ENCODE assay signal across 8 cellular contexts in the genomic region with DNA sequence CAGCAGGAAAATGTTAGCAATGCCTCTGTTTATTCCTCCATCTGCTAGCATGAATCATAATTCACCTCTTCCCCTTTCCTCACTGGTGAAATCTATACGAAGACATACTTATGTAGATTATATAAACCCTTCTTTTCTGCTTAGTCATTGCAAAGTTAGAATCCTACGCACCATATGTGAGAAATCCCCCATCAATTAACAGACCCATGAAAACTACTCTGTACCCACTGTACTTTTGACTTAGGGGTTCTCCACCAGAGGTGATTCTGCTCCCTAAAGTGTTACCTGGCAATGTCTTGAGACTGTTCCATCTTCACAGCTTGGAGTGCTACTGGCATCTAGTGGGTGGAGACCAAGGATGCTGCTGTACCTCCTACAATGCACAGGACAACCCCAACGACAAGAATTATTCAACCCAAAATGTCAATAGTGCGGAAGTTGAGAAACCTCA. TPM values are rescaled to one million over a fixed set of nuclear protein-coding genes. Genes with fewer than 3 reads are reported as not detected.
A peak's percentile ranks its signal among the peaks of the same experiment; 100 is the strongest.
DNase-seq lines count a peak whose midpoint lies in the region; ATAC-seq, FAIRE-seq and TF ChIP-seq lines count a peak whose summit lies in the region.
"Had no signal": no experiment of that assay in that cellular context is flagged by ENCODE, and none has a peak within 500 bp of the region (broad histone marks: within the 10 kb centered on the region; RNA-seq: fewer than 3 reads in every experiment).

No MANE protein-coding gene starts in this region.

- DNase-seq in ELR (ENCODE audit: low read depth) (peak; percentile 80), MG63 (peak; percentile 10), K562 (ENCODE audit: extremely low read depth in 1 of 4, low spot score in 3 of 4) (no peak), non-pigmented ciliary epithelial cell (ENCODE audit: low read depth) (peak; percentile 73)
- DNase-seq in activated CD4-positive, alpha-beta memory T cell treated with anti-CD3 and anti-CD28 coated beads for 36 hours, result no peak

- H3K27me3 ChIP-seq in MG63, result no peaks in the 10 kb centered on the region
- no peaks in the 10 kb centered on the region for H3K27me3 ChIP-seq in K562 (ENCODE audit: control insufficient read depth in 2 of 2, insufficient read depth in 2 of 2, low read length in 2 of 2)
- H3K27me3 ChIP-seq: ascending aorta had no signal

- TF ChIP-seq EP300 in K562 (IDR thresholded peaks at IDR 0.05; ENCODE audit: low read length), result no peak

- FAIRE-seq in K562 (lab: Jason Lieb, UNC), result no peak

- WGBS in K562 (ENCODE audit: insufficient coverage, low coverage, missing lambda C conversion rate), result 1% methylated on average over 4 of the region's 4 CpGs

- no peak overlapping the region for H3K27ac Mint-ChIP-seq in activated CD4-positive, alpha-beta memory T cell treated with anti-CD3 and anti-CD28 coated beads for 36 hours

- H3K9me3 Mint-ChIP-seq in activated CD4-positive, alpha-beta memory T cell treated with anti-CD3 and anti-CD28 coated beads for 36 hours, result peaks cover 1% of the 10 kb centered on the region

- H3K9me1 ChIP-seq in K562 (ENCODE audit: control insufficient read depth, insufficient read depth, low read length), result no peaks in the 10 kb centered on the region

- no peak overlapping the region for H3K27ac ChIP-seq in K562 (ENCODE audit: extremely low read depth, low read depth, low read length)
- H3K27ac ChIP-seq: ascending aorta had no signal

- CTCF ChIA-PET in K562 (lab: Yijun Ruan, JAX; ENCODE audit: low intra/inter-chr PET ratio), result no interaction called here
- CTCF ChIA-PET in activated CD4-positive, alpha-beta memory T cell treated with anti-CD3 and anti-CD28 coated beads for 36 hours (lab: Charles Lee), result no interaction called here

- no peak for TF ChIP-seq POLR2A in K562 (conservative IDR thresholded peaks at IDR 0.05)

- no peaks in the 10 kb centered on the region for H3K27me3 Mint-ChIP-seq in activated CD4-positive, alpha-beta memory T cell treated with anti-CD3 and anti-CD28 coated beads for 36 hours

- BruUV-seq in K562 (replicated peaks; lab: Mats Ljungman, UMichigan), result no TSS peak

- H3K9me3 ChIP-seq in MG63 (peaks cover 5% of the 10 kb centered on the region; the same call in 1 of the 2 replicates), K562 (replicated peaks; ENCODE audit: control insufficient read depth, insufficient read depth, low read depth, low read length) (no peaks in the 10 kb centered on the region)
- H3K9me3 ChIP-seq: ascending aorta had no signal

- TF ChIP-seq RAD21 in K562 (CRISPR knock-in tag; conservative IDR thresholded peaks at IDR 0.05 in 1 of 2, IDR thresholded peaks at IDR 0.05 in 1 of 2), result peak in 1 of 2 experiments; percentile 21; a peak in 1 of 4 replicates

- H3K4me1 ChIP-seq in K562 (replicated peaks in 1 of 2; ENCODE audit: control insufficient read depth in 2 of 2, insufficient read depth in 2 of 2, low read length in 2 of 2), result no peaks in the 10 kb centered on the region
- H3K4me1 ChIP-seq: ascending aorta had no signal

- no peak for TF ChIP-seq CTCF in K562 (IDR thresholded peaks at IDR 0.05 in 2 of 3, conservative IDR thresholded peaks at IDR 0.05 in 1 of 3; ENCODE audit: insufficient read depth in 2 of 3, low read depth in 1 of 3, low read length in 3 of 3)

- ATAC-seq in K562 (peak; percentile 29; the same call in 1 of the 3 replicates), HG02623 (IDR thresholded peaks at IDR 0.05; ENCODE audit: unreplicated experiment) (no peak), HG03521 (IDR thresholded peaks at IDR 0.05; ENCODE audit: unreplicated experiment) (no peak)

- no peak overlapping the region for H3K4me3 Mint-ChIP-seq in activated CD4-positive, alpha-beta memory T cell treated with anti-CD3 and anti-CD28 coated beads for 36 hours

- POLR2A ChIA-PET in K562 (lab: Yijun Ruan, JAX), result no interaction called here
- POLR2A ChIA-PET in activated CD4-positive, alpha-beta memory T cell treated with anti-CD3 and anti-CD28 coated beads for 36 hours (lab: Charles Lee), result no interaction called here

- no peak overlapping the region for H2AFZ ChIP-seq in K562 (ENCODE audit: low read depth, low read length)

- H3K79me2 ChIP-seq in K562 (ENCODE audit: control insufficient read depth, insufficient read depth, low read length), result no peaks in the 10 kb centered on the region

- in situ Hi-C loops in K562 (cut with MboI), result no loop called here

- no peak overlapping the region for H3K4me2 ChIP-seq in K562 (ENCODE audit: insufficient read depth, low read length)

- intact Hi-C loops in K562 (cut with micrococcal nuclease), result loop anchor here (10.0 kb wide), 1 partner anchor 373 kb away; no protein-coding TSS in a partner anchor
- intact Hi-C loops in activated CD4-positive, alpha-beta memory T cell treated with anti-CD3 and anti-CD28 coated beads for 36 hours (cut with micrococcal nuclease), result no loop called here

- H3K9ac ChIP-seq in K562 (ENCODE audit: insufficient read depth in 1 of 2, low read depth in 2 of 2, low read length in 2 of 2), result no peak overlapping the region

- no peaks in the 10 kb centered on the region for H3K4me1 Mint-ChIP-seq in activated CD4-positive, alpha-beta memory T cell treated with anti-CD3 and anti-CD28 coated beads for 36 hours (ENCODE audit: low read depth)

- no peaks in the 10 kb centered on the region for H4K20me1 ChIP-seq in K562 (replicated peaks; ENCODE audit: control insufficient read depth, insufficient read depth, low read length)

- H3K36me3 Mint-ChIP-seq in activated CD4-positive, alpha-beta memory T cell treated with anti-CD3 and anti-CD28 coated beads for 36 hours, result no peaks in the 10 kb centered on the region

- H3K36me3 ChIP-seq in MG63 (no peaks in the 10 kb centered on the region), K562 (ENCODE audit: control insufficient read depth, insufficient read depth, low read length) (no peaks in the 10 kb centered on the region)
- H3K36me3 ChIP-seq: ascending aorta had no signal

- H3K4me3 ChIP-seq in MG63 (no peak overlapping the region), K562 (no peak overlapping the region)
- H3K4me3 ChIP-seq: ascending aorta had no signal

TF ChIP-seq in K562, 482 proteins besides CTCF, POLR2A, EP300 and RAD21:
- no peak for TF ChIP-seq TOE1 (IDR thresholded peaks at IDR 0.05; ENCODE audit: borderline replicate concordance)
- TF ChIP-seq TOE1 (CRISPR knock-in tag; IDR thresholded peaks at IDR 0.05; ENCODE audit: borderline replicate concordance, low read depth), result no peak
- 0 out of 2 replicates have a peak, but pooled peaks have one; percentile 26 for TF ChIP-seq NFE2 (IDR thresholded peaks at IDR 0.05; ENCODE audit: low read depth)
TF ChIP-seq in K562: peak in this region for 1.

RNA-seq across cellular contexts. Expression of gene KCTD3, which starts 49.6 kb away (rescaled TPM):
- total RNA-seq in MG63 (2014; rRNA removed; shearing (Covaris generic); ENCODE audit: low replicate concordance), result 42.0 and 43.6 TPM in 2 replicates
- 38.4 and 84.2 TPM in 2 replicates for total RNA-seq in K562 (2011; cell fraction: chromatin; rRNA removed; ENCODE audit: low replicate concordance)
- total RNA-seq in K562 (2011; cell fraction: nucleolus; rRNA removed), result 15.7 and 21.7 TPM in 2 replicates
- 36.2 and 40.0 TPM in 2 replicates for total RNA-seq in K562 (2011; cell fraction: nucleoplasm; rRNA removed)
- total RNA-seq in K562 (2014; rRNA removed), result 29.7 and 33.5 TPM in 2 replicates
- total RNA-seq in K562 (2014; rRNA removed; fragmentation: Illumina TruSeq; extraction: Trizol), result 53.1 and 59.2 TPM in 2 replicates
- total RNA-seq in K562 (2015; rRNA removed; fragmentation: Illumina TruSeq; extraction: Trizol), result 44.2 and 44.3 TPM in 2 replicates
- total RNA-seq in K562 (2021), result 43.3 and 48.3 TPM in 2 replicates
- 67.6 and 77.1 TPM in 2 replicates for polyA plus RNA-seq in K562 (2011; rRNA removed)
- 31.7 and 37.5 TPM in 2 replicates for polyA plus RNA-seq in K562 (2011; cell fraction: cytosol; rRNA removed)
- 60.9 and 85.8 TPM in 2 replicates for polyA plus RNA-seq in K562 (2011; cell fraction: nucleus; rRNA removed)
- 19.2 and 28.5 TPM in 2 replicates for polyA plus RNA-seq in K562 (2012)
- 45.7 and 49.4 TPM in 2 replicates for polyA plus RNA-seq in K562 (2014; fragmentation: Illumina TruSeq; extraction: Trizol)
- 10 to 100 TPM; 12.8 to 18.2 TPM for polyA plus RNA-seq in K562 (2014; fragmentation: Nextera tagmentation; extraction: Ambion mirVana)
- polyA plus RNA-seq in K562 (2014; rRNA removed), result 34.1 and 35.3 TPM in 2 replicates
- polyA minus RNA-seq in K562 (2011; rRNA and poly(A)+ RNA removed), result 147 and 156 TPM in 2 replicates
- polyA minus RNA-seq in K562 (2011; cell fraction: cytosol; rRNA and poly(A)+ RNA removed), result 42.2 and 49.9 TPM in 2 replicates
- polyA minus RNA-seq in K562 (2011; cell fraction: nucleus; rRNA and poly(A)+ RNA removed), result 33.0 and 65.3 TPM in 2 replicates
- total RNA-seq in activated CD4-positive, alpha-beta memory T cell treated with anti-CD3 and anti-CD28 coated beads for 36 hours, result 1 to 10 TPM; 1.3 to 2.7 TPM

Comparison
In these comparisons a context has a peak if more than half of its experiments do, and no peak if none do; other contexts are left out.
1. DNase-seq: peak in ELR (single experiment), MG63 (single experiment) and non-pigmented ciliary epithelial cell (single experiment); none in K562 (0 of 4) and activated CD4-positive, alpha-beta memory T cell treated with anti-CD3 and anti-CD28 coated beads for 36 hours (single experiment).
2. RNA of gene KCTD3, which starts 49.6 kb away (total RNA-seq): 15.7 to 84.2 TPM in K562 and 42.0 to 43.6 TPM in MG63; 1.3 to 2.7 TPM in activated CD4-positive, alpha-beta memory T cell treated with anti-CD3 and anti-CD28 coated beads for 36 hours; every median in the first group is over 4 times any median in the second.